Comparison of ENCODE assay signal across 21 cellular contexts in the genomic region with DNA sequence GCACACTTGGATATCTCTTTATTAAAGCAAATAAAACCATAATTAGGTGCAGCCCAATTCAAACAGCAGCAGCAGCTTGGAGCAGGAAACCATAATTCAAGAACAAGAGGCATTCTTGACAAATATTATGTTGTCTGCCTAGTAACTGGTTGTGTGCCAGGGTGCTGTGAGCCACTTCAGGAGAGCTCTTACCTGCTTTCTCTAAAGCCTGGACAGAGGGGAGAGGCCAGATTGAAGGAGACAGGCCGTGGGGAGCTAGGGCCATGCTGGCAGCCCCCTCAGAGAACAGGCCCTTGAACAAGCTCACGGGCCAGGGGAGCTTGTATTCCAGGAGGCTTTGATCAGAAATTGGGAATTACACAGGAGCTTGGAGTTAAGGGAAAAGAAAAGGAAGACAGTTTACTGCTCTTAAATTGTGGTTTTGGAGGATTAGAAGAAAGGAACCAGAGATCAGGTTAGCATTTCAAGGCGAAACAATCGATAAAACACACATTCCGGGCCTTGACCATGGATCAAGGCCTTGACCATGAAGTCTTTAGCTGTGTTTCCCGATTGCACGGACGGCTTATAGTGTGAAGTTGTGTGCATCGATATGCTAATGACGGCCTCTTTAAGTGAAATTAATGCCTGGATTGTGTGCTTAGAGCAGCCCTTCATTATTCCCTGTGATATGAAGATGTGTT.
DNase-seq lines count a peak whose midpoint lies in the region; ATAC-seq and TF ChIP-seq lines count a peak whose summit lies in the region.
"Had no signal": no experiment of that assay in that cellular context is flagged by ENCODE, and none has a peak within 500 bp of the region (broad histone marks: within the 10 kb centered on the region; RNA-seq: fewer than 3 reads in every experiment).

No MANE protein-coding gene starts in this region.

- H3K36me3 ChIP-seq in GM23338 (ENCODE audit: insufficient read depth) (no peaks in the 10 kb centered on the region), WERI-Rb-1 (no peaks in the 10 kb centered on the region)
- H3K36me3 ChIP-seq: neural progenitor cell, SJCRH30, tibial artery had no signal

- no peaks in the 10 kb centered on the region for H3K79me2 ChIP-seq in GM23338 (replicated peaks; ENCODE audit: insufficient read depth)

- no peaks in the 10 kb centered on the region for H3K36me3 Mint-ChIP-seq in GM23338 (ENCODE audit: low read depth)
- H3K36me3 Mint-ChIP-seq: neural progenitor cell, T-cell had no signal

- H3K27me3 ChIP-seq in GM23338 (ENCODE audit: insufficient read depth) (no peaks in the 10 kb centered on the region), WERI-Rb-1 (ENCODE audit: insufficient read depth, low read depth, severe bottlenecking) (peaks cover 90% of the 10 kb centered on the region)
- H3K27me3 ChIP-seq: body of pancreas, neural progenitor cell, tibial artery had no signal

- no peak overlapping the region for H3K4me2 ChIP-seq in GM23338
- H3K4me2 ChIP-seq: neural progenitor cell had no signal

- no peaks in the 10 kb centered on the region for H3K9me3 Mint-ChIP-seq in GM23338
- H3K9me3 Mint-ChIP-seq: HFFc6; neural progenitor cell; stimulated activated naive CD8-positive, alpha-beta T cell treated with anti-CD3 and anti-CD28 coated beads, Interleukin-15, amount 100 ng/mL, for 72 hours; T-cell had no signal

- TF ChIP-seq CTCF in GM23338 (conservative IDR thresholded peaks at IDR 0.05; ENCODE audit: low read depth in 2 of 2) (no peak), WERI-Rb-1 (IDR thresholded peaks at IDR 0.05; ENCODE audit: low read depth, low read length) (no peak)

- H3F3A ChIP-seq in GM23338 (replicated peaks; ENCODE audit: low read depth), result no peaks in the 10 kb centered on the region

- no peaks in the 10 kb centered on the region for H3K4me1 Mint-ChIP-seq in GM23338
- H3K4me1 Mint-ChIP-seq: neural progenitor cell; stimulated activated naive CD8-positive, alpha-beta T cell treated with anti-CD3 and anti-CD28 coated beads, Interleukin-15, amount 100 ng/mL, for 72 hours; T-cell had no signal

- H3K9me2 ChIP-seq in GM23338 (ENCODE audit: insufficient read depth), result no peaks in the 10 kb centered on the region

- H3K4me3 ChIP-seq in GM23338 (no peak overlapping the region), WERI-Rb-1 (ENCODE audit: low read depth, low read length) (no peak overlapping the region)
- H3K4me3 ChIP-seq: body of pancreas, lung, neural progenitor cell, SJCRH30, tibial artery had no signal

- H3K27ac Mint-ChIP-seq in GM23338, result 0 out of 2 replicates have a peak overlapping the region, but pooled peaks have one; percentile 4
- H3K27ac Mint-ChIP-seq: activated CD8-positive, alpha-beta T cell treated with anti-CD3 and anti-CD28 coated beads, Interleukin-2, amount 10 ng/mL, durations not matched to agents 7 days and 5 days; CD4-positive, CD25-positive, alpha-beta regulatory T cell; HFFc6; neural progenitor cell; stimulated activated naive CD8-positive, alpha-beta T cell treated with anti-CD3 and anti-CD28 coated beads, Interleukin-15, amount 100 ng/mL, for 72 hours; T-cell had no signal

- no peak overlapping the region for H3K27ac ChIP-seq in GM23338 (ENCODE audit: low read depth)
- no peak overlapping the region for H3K27ac ChIP-seq in WERI-Rb-1
- H3K27ac ChIP-seq: body of pancreas, neural progenitor cell, SJCRH30, tibial artery had no signal

- 0 out of 2 replicates have a peak overlapping the region, but pooled peaks have one; percentile 32 for H2AFZ ChIP-seq in GM23338
- H2AFZ ChIP-seq: neural progenitor cell had no signal

- no peaks in the 10 kb centered on the region for H3K9me3 ChIP-seq in WERI-Rb-1 (ENCODE audit: severe bottlenecking)
- H3K9me3 ChIP-seq: body of pancreas, SJCRH30, tibial artery had no signal

- H3K4me3 Mint-ChIP-seq in GM23338, result no peak overlapping the region
- H3K4me3 Mint-ChIP-seq: activated CD8-positive, alpha-beta T cell treated with anti-CD3 and anti-CD28 coated beads, Interleukin-2, amount 10 ng/mL, durations not matched to agents 7 days and 5 days; CD4-positive, CD25-positive, alpha-beta regulatory T cell; HFFc6; neural progenitor cell; stimulated activated naive CD8-positive, alpha-beta T cell treated with anti-CD3 and anti-CD28 coated beads, Interleukin-15, amount 100 ng/mL, for 72 hours; T-cell had no signal

- no peaks in the 10 kb centered on the region for H4K20me1 ChIP-seq in GM23338 (replicated peaks; ENCODE audit: insufficient read depth)

- DNase-seq in GM23338 (ENCODE audit: low spot score) (no peak), NCI-H1436 (lab: John Stamatoyannopoulos, UW) (peak; percentile 96), NCI-H510A (lab: John Stamatoyannopoulos, UW) (peak; percentile 44), ecto neural progenitor cell (ENCODE audit: low spot score) (peak; percentile 11), NCI-H187 (lab: John Stamatoyannopoulos, UW) (no peak), WERI-Rb-1 (no peak)
- DNase-seq: activated CD4-positive, alpha-beta T cell treated with anti-CD3 and anti-CD28 coated beads for 1 hour; activated CD8-positive, alpha-beta T cell treated with anti-CD3 and anti-CD28 coated beads, Interleukin-2, amount 10 ng/mL, durations not matched to agents 7 days and 5 days; activated gamma-delta T cell treated with Interleukin-2 at 50 U/mL for 16 hours; body of pancreas; CD4-positive, CD25-positive, alpha-beta regulatory T cell; cerebellar nuclear complex; HFFc6; SJCRH30; stimulated activated naive CD8-positive, alpha-beta T cell treated with anti-CD3 and anti-CD28 coated beads, Interleukin-15, amount 100 ng/mL, for 72 hours; T-cell; tibial artery had no signal

- no peaks in the 10 kb centered on the region for H3K4me1 ChIP-seq in GM23338 (ENCODE audit: insufficient read depth)
- H3K4me1 ChIP-seq: body of pancreas, neural progenitor cell, SJCRH30, tibial artery had no signal

- no peak for ATAC-seq in GM23338
- ATAC-seq in HG02571 (IDR thresholded peaks at IDR 0.05; ENCODE audit: unreplicated experiment), result no peak
- ATAC-seq: activated CD8-positive, alpha-beta T cell treated with anti-CD3 and anti-CD28 coated beads, Interleukin-2, amount 10 ng/mL, durations not matched to agents 7 days and 5 days; body of pancreas; Panc1; stimulated activated naive CD8-positive, alpha-beta T cell treated with anti-CD3 and anti-CD28 coated beads, Interleukin-15, amount 100 ng/mL, for 72 hours; T-cell had no signal

- no peaks in the 10 kb centered on the region for H3K27me3 Mint-ChIP-seq in GM23338 (ENCODE audit: insufficient read depth, low read depth, poor library complexity)

TF ChIP-seq in GM23338, 12 proteins besides CTCF, POLR2A, EP300 and RAD21 (continues in another document):
- TF ChIP-seq ZNF331 (CRISPR knock-in tag; IDR thresholded peaks at IDR 0.05; ENCODE audit: low read depth) (no peak), ZNF114 (CRISPR knock-in tag; IDR thresholded peaks at IDR 0.05) (no peak), EZH2 (IDR thresholded peaks at IDR 0.05; ENCODE audit: low read depth, unreplicated experiment) (no peak), CREB1 (CRISPR knock-in tag; IDR thresholded peaks at IDR 0.05; ENCODE audit: low read depth) (no peak), JUNB (IDR thresholded peaks at IDR 0.05; ENCODE audit: unreplicated experiment) (no peak)

Comparison
In these comparisons a context has a peak if more than half of its experiments do, and no peak if none do; other contexts are left out.
1. DNase-seq: peak in NCI-H1436 (single experiment), NCI-H510A (single experiment) and ecto neural progenitor cell (single experiment); none in GM23338 (single experiment), NCI-H187 (0 of 2) and WERI-Rb-1 (single experiment).